In genomic region chr1:12196641-12197482, GRCh38 we compare ENCODE assay signal across 8 cellular contexts. TPM values are rescaled to one million over a fixed set of nuclear protein-coding genes. Genes with fewer than 3 reads are reported as not detected.
A peak's percentile ranks its signal among the peaks of the same experiment; 100 is the strongest.
DNase-seq lines count a peak whose midpoint lies in the region; ATAC-seq, FAIRE-seq and TF ChIP-seq lines count a peak whose summit lies in the region.

No MANE protein-coding gene starts in this region.

- H3K4me2 ChIP-seq in smooth muscle cell: no peak overlapping the region

- FAIRE-seq in frontal cortex (lab: Jason Lieb, UNC): no peak

- H3K4me3 ChIP-seq in epithelial cell of proximal tubule (ENCODE audit: low read depth, low read length) (no peak overlapping the region), smooth muscle cell (no peak overlapping the region)

- peak; percentile 26 for TF ChIP-seq CTCF in epithelial cell of proximal tubule (conservative IDR thresholded peaks at IDR 0.05; ENCODE audit: low read depth, low read length)
- TF ChIP-seq CTCF in smooth muscle cell (IDR thresholded peaks at IDR 0.05; ENCODE audit: borderline replicate concordance, insufficient read depth, poor library complexity, severe bottlenecking): peak; percentile 3

- H3K79me2 ChIP-seq in smooth muscle cell (ENCODE audit: low read depth): no peaks in the 10 kb centered on the region

- H3K9ac ChIP-seq in smooth muscle cell (ENCODE audit: low read depth): no peak overlapping the region

- H4K20me1 ChIP-seq in smooth muscle cell (ENCODE audit: low read depth): no peaks in the 10 kb centered on the region

- H3F3A ChIP-seq in smooth muscle cell (ENCODE audit: low read depth): no peaks in the 10 kb centered on the region

- H2AFZ ChIP-seq in smooth muscle cell (ENCODE audit: low read depth): no peak overlapping the region

- DNase-seq in NCI-H2107 treated with DMSO at 0.1 percent for 48 hours (lab: John Stamatoyannopoulos, UW; ENCODE audit: unreplicated experiment) (peak; percentile 13), NCI-H2107 (lab: John Stamatoyannopoulos, UW) (no peak), NCI-H510A treated with DMSO at 0.1 percent for 48 hours (lab: John Stamatoyannopoulos, UW) (peak; percentile 90), epithelial cell of proximal tubule (ENCODE audit: low read depth) (no peak), smooth muscle cell (lab: John Stamatoyannopoulos, UW; ENCODE audit: unreplicated experiment) (no peak), foreskin melanocyte (no peak), frontal cortex (ENCODE audit: low spot score in 2 of 2) (no peak)

- H3K36me3 ChIP-seq in smooth muscle cell (ENCODE audit: low read depth): no peaks in the 10 kb centered on the region

- H3K9me3 ChIP-seq in smooth muscle cell (replicated peaks; ENCODE audit: low read depth): no peaks in the 10 kb centered on the region

- no peak overlapping the region for H3K27ac ChIP-seq in smooth muscle cell (ENCODE audit: low read depth)

- ATAC-seq in HG03135 (IDR thresholded peaks at IDR 0.05; ENCODE audit: unreplicated experiment): no peak

- no peaks in the 10 kb centered on the region for H3K27me3 ChIP-seq in smooth muscle cell (ENCODE audit: low read depth)

- H3K4me1 ChIP-seq in smooth muscle cell (ENCODE audit: low read depth): no peaks in the 10 kb centered on the region

- 65% methylated on average over 20 of the region's 20 CpGs for WGBS in smooth muscle cell (ENCODE audit: low lambda C conversion rate)

RNA-seq across cellular contexts. Expression of gene TNFRSF1B, which starts 30.1 kb away (rescaled TPM):
- total RNA-seq in epithelial cell of proximal tubule (0.06 and 1.5 TPM in 2 replicates), smooth muscle cell (6.9 and 9.0 TPM in 2 replicates), frontal cortex (2.0 TPM)
- polyA plus RNA-seq in smooth muscle cell: 14.8 and 20.3 TPM in 2 replicates

RNA-seq across cellular contexts. Expression of gene VPS13D, which starts 33.0 kb away (rescaled TPM):
- total RNA-seq in epithelial cell of proximal tubule: 12.8 and 13.8 TPM in 2 replicates
- total RNA-seq in smooth muscle cell: 20.0 and 23.2 TPM in 2 replicates
- polyA plus RNA-seq in smooth muscle cell: 3.5 and 7.5 TPM in 2 replicates
- total RNA-seq in frontal cortex: 34.6 TPM

Comparison
In these comparisons a context has a peak if more than half of its experiments do, and no peak if none do; other contexts are left out.
1. DNase-seq: peak in NCI-H2107 treated with DMSO at 0.1 percent for 48 hours (single experiment) and NCI-H510A treated with DMSO at 0.1 percent for 48 hours (single experiment); none in NCI-H2107 (single experiment), epithelial cell of proximal tubule (single experiment), smooth muscle cell (single experiment), foreskin melanocyte (single experiment) and frontal cortex (0 of 2).